1 cellular context compared by ENCODE assay signal in the genomic region with DNA sequence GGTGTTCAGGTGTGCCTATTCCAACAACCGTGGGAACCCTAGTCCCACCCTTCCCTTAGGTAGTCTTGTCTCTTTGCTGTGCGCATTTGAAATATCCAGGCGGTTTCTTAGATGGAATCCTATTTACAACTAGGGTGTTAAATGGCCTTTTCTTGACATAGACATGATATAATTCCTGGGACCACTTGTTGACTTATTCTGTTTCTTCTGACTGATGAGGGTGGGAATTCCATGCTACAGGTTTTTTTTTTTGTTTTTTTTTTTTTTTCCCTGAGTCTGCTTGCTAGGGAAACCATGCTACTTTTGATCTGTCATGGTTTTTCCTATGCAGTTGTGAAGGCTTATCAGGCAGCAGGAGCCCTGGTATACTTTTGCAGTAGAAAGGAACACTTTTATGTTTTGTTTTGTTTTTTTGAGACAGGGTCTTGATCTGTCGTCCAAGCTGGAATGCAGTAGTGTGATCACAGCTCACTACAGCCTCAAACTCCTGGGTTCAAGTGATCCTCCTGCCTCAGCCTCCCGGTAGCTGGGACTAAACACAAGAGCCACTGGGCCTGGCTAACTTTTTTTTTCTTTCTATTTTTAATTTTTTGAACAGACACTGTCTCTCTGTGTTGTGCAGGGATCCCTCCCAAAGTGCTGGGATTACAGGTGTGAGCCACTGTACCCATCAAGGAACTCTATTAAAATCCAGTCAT.
TF ChIP-seq lines count a peak whose summit lies in the region.

No MANE protein-coding gene starts in this region.

TF ChIP-seq in HepG2, 621 proteins besides CTCF, POLR2A, EP300 and RAD21:
- TF ChIP-seq, protein P1, sequence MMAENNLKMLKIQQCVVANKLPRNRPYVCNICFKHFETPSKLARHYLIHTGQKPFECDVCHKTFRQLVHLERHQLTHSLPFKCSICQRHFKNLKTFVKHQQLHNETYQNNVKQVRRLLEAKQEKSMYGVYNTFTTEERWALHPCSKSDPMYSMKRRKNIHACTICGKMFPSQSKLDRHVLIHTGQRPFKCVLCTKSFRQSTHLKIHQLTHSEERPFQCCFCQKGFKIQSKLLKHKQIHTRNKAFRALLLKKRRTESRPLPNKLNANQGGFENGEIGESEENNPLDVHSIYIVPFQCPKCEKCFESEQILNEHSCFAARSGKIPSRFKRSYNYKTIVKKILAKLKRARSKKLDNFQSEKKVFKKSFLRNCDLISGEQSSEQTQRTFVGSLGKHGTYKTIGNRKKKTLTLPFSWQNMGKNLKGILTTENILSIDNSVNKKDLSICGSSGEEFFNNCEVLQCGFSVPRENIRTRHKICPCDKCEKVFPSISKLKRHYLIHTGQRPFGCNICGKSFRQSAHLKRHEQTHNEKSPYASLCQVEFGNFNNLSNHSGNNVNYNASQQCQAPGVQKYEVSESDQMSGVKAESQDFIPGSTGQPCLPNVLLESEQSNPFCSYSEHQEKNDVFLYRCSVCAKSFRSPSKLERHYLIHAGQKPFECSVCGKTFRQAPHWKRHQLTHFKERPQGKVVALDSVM (CRISPR knock-in tag; IDR thresholded peaks at IDR 0.05): peak; percentile 91
- TF ChIP-seq, protein P2, sequence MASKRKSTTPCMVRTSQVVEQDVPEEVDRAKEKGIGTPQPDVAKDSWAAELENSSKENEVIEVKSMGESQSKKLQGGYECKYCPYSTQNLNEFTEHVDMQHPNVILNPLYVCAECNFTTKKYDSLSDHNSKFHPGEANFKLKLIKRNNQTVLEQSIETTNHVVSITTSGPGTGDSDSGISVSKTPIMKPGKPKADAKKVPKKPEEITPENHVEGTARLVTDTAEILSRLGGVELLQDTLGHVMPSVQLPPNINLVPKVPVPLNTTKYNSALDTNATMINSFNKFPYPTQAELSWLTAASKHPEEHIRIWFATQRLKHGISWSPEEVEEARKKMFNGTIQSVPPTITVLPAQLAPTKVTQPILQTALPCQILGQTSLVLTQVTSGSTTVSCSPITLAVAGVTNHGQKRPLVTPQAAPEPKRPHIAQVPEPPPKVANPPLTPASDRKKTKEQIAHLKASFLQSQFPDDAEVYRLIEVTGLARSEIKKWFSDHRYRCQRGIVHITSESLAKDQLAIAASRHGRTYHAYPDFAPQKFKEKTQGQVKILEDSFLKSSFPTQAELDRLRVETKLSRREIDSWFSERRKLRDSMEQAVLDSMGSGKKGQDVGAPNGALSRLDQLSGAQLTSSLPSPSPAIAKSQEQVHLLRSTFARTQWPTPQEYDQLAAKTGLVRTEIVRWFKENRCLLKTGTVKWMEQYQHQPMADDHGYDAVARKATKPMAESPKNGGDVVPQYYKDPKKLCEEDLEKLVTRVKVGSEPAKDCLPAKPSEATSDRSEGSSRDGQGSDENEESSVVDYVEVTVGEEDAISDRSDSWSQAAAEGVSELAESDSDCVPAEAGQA (IDR thresholded peaks at IDR 0.05; ENCODE audit: low read depth): no peak
- TF ChIP-seq, protein P2 (CRISPR knock-in tag; IDR thresholded peaks at IDR 0.05; ENCODE audit: borderline replicate concordance): no peak
- TF ChIP-seq NR2F1 (CRISPR knock-in tag; IDR thresholded peaks at IDR 0.05): no peak
- TF ChIP-seq MAFG (CRISPR knock-in tag; IDR thresholded peaks at IDR 0.05): no peak
- TF ChIP-seq, protein P3, sequence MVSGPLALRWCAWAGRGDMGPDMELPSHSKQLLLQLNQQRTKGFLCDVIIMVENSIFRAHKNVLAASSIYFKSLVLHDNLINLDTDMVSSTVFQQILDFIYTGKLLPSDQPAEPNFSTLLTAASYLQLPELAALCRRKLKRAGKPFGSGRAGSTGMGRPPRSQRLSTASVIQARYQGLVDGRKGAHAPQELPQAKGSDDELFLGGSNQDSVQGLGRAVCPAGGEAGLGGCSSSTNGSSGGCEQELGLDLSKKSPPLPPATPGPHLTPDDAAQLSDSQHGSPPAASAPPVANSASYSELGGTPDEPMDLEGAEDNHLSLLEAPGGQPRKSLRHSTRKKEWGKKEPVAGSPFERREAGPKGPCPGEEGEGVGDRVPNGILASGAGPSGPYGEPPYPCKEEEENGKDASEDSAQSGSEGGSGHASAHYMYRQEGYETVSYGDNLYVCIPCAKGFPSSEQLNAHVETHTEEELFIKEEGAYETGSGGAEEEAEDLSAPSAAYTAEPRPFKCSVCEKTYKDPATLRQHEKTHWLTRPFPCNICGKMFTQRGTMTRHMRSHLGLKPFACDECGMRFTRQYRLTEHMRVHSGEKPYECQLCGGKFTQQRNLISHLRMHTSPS (CRISPR knock-in tag; IDR thresholded peaks at IDR 0.05; ENCODE audit: low read depth): no peak
